ENCODE assay signal across 11 cellular contexts in genomic region chr6:34531580-34532201, GRCh38. TPM values are rescaled to one million over a fixed set of nuclear protein-coding genes. Genes with fewer than 3 reads are reported as not detected.
DNase-seq lines count a peak whose midpoint lies in the region; ATAC-seq and TF ChIP-seq lines count a peak whose summit lies in the region.
"Had no signal": no experiment of that assay in that cellular context is flagged by ENCODE, and none has a peak within 500 bp of the region (broad histone marks: within the 10 kb centered on the region; RNA-seq: fewer than 3 reads in every experiment).

No MANE protein-coding gene starts in this region.

- H3K36me3 Mint-ChIP-seq in Caco-2 (ENCODE audit: insufficient read depth, unreplicated experiment) = peaks cover 5% of the 10 kb centered on the region
- no peaks in the 10 kb centered on the region for H3K36me3 Mint-ChIP-seq in T-cell
- no peaks in the 10 kb centered on the region for H3K36me3 Mint-ChIP-seq in HFFc6 (ENCODE audit: low read depth)
- H3K36me3 Mint-ChIP-seq in stimulated activated effector memory CD8-positive, alpha-beta T cell treated with anti-CD3 and anti-CD28 coated beads, Interleukin-12 subunit alpha, Interleukin-12 subunit beta, amount 100 ng/mL, for 72 hours = no peaks in the 10 kb centered on the region

- no peaks in the 10 kb centered on the region for H3K4me1 Mint-ChIP-seq in Caco-2 (ENCODE audit: low read depth, unreplicated experiment)
- peaks cover 0 to 8% (median 7%) of the 10 kb centered on the region in 3 donors for H3K4me1 Mint-ChIP-seq in T-cell
- peaks cover 7% of the 10 kb centered on the region for H3K4me1 Mint-ChIP-seq in HFFc6 (ENCODE audit: low read depth)
- peaks cover 14% of the 10 kb centered on the region for H3K4me1 Mint-ChIP-seq in stimulated activated effector memory CD8-positive, alpha-beta T cell treated with anti-CD3 and anti-CD28 coated beads, Interleukin-12 subunit alpha, Interleukin-12 subunit beta, amount 100 ng/mL, for 72 hours

- H3K4me3 Mint-ChIP-seq in Caco-2 (ENCODE audit: unreplicated experiment) (no peak overlapping the region), T-cell (peak overlapping the region in 1 of 3 donors; percentile 50), HFFc6 (no peak overlapping the region)
- no peak overlapping the region for H3K4me3 Mint-ChIP-seq in stimulated activated effector memory CD8-positive, alpha-beta T cell treated with anti-CD3 and anti-CD28 coated beads, Interleukin-12 subunit alpha, Interleukin-12 subunit beta, amount 100 ng/mL, for 72 hours
- H3K4me3 Mint-ChIP-seq: central memory CD8-positive, alpha-beta T cell had no signal

- H3K36me3 ChIP-seq in Caco-2 (ENCODE audit: control insufficient read depth, insufficient read depth, low read length) (no peaks in the 10 kb centered on the region), psoas muscle (ENCODE audit: insufficient read depth in 1 of 2, low read depth in 1 of 2) (no peaks in the 10 kb centered on the region)
- H3K36me3 ChIP-seq: right lobe of liver, SJSA1 had no signal

- H3K27ac Mint-ChIP-seq in Caco-2 (ENCODE audit: unreplicated experiment) (no peak overlapping the region), T-cell (no peak overlapping the region), HFFc6 (no peak overlapping the region)
- H3K27ac Mint-ChIP-seq in stimulated activated effector memory CD8-positive, alpha-beta T cell treated with anti-CD3 and anti-CD28 coated beads, Interleukin-12 subunit alpha, Interleukin-12 subunit beta, amount 100 ng/mL, for 72 hours = no peak overlapping the region

- no TSS peak for BruUV-seq in Caco-2 (replicated peaks; lab: Mats Ljungman, UMichigan)

- peaks cover 9% of the 10 kb centered on the region; the same call in 1 of the 2 replicates for H3K4me1 ChIP-seq in Caco-2
- H3K4me1 ChIP-seq in psoas muscle = peaks cover 3% of the 10 kb centered on the region

- peak overlapping the region; percentile 72 for H3K27ac ChIP-seq in psoas muscle
- H3K27ac ChIP-seq: right lobe of liver, SJSA1 had no signal

- intact Hi-C loops in Caco-2 (cut with micrococcal nuclease; ENCODE audit: unreplicated experiment) = no loop called here
- intact Hi-C loops in psoas muscle (cut with DNase I) = no loop called here

- CTCF ChIA-PET in Caco-2 (lab: Charles Lee) = no interaction called here
- CTCF ChIA-PET in T-cell (lab: Charles Lee) = interaction anchor here (0.6 to 0.7 kb wide), 2 partner anchors 68 to 225 kb away, joined by 4 to 5 read pairs; no protein-coding TSS in a partner anchor

- H3K9me3 Mint-ChIP-seq in Caco-2 (ENCODE audit: unreplicated experiment) (no peaks in the 10 kb centered on the region), T-cell (no peaks in the 10 kb centered on the region), HFFc6 (no peaks in the 10 kb centered on the region)
- H3K9me3 Mint-ChIP-seq in stimulated activated effector memory CD8-positive, alpha-beta T cell treated with anti-CD3 and anti-CD28 coated beads, Interleukin-12 subunit alpha, Interleukin-12 subunit beta, amount 100 ng/mL, for 72 hours = no peaks in the 10 kb centered on the region
- H3K9me3 Mint-ChIP-seq: central memory CD8-positive, alpha-beta T cell had no signal

- H3K27me3 ChIP-seq in Caco-2 (replicated peaks; ENCODE audit: control insufficient read depth, insufficient read depth, low read length) (no peaks in the 10 kb centered on the region), psoas muscle (ENCODE audit: insufficient read depth in 3 of 3, low read length in 2 of 3) (no peaks in the 10 kb centered on the region)
- H3K27me3 ChIP-seq: right lobe of liver, SJSA1 had no signal

- H3K4me3 ChIP-seq in Caco-2 (ENCODE audit: low read depth, low read length) = no peak overlapping the region
- H3K4me3 ChIP-seq in psoas muscle = peak overlapping the region; percentile 47
- H3K4me3 ChIP-seq: right lobe of liver, SJSA1 had no signal

- H3K27me3 Mint-ChIP-seq in Caco-2 (ENCODE audit: insufficient read depth, unreplicated experiment) (no peaks in the 10 kb centered on the region), T-cell (peaks cover 0 to 2% of the 10 kb centered on the region in 2 donors), HFFc6 (ENCODE audit: insufficient read depth) (peaks cover 7% of the 10 kb centered on the region)
- H3K27me3 Mint-ChIP-seq: central memory CD8-positive, alpha-beta T cell had no signal

- POLR2A ChIA-PET in Caco-2 (lab: Charles Lee) = no interaction called here
- POLR2A ChIA-PET in T-cell (lab: Charles Lee) = interaction anchor here (0.6 kb wide), 2 partner anchors 69 to 295 kb away, joined by 3 read pairs; partner anchors contain the start of gene HMGA1 (in 1 of the 2)

- DNase-seq in Caco-2 = peak; percentile 16 to 46
- DNase-seq in T-cell = peak in 18 of 34 experiments; percentile 7 to 54 (median 21)
- peak; percentile 29 for DNase-seq in germinal center (ENCODE audit: low spot score)
- DNase-seq in psoas muscle = peak; percentile 55 to 93
- DNase-seq in HFFc6 = no peak
- no peak for DNase-seq in NCI-H526 treated with DMSO at 0.1 percent for 48 hours (lab: John Stamatoyannopoulos, UW)
- no peak for DNase-seq in T-helper 9 cell
- no peak for DNase-seq in stimulated activated effector memory CD8-positive, alpha-beta T cell treated with anti-CD3 and anti-CD28 coated beads, Interleukin-12 subunit alpha, Interleukin-12 subunit beta, amount 100 ng/mL, for 72 hours (ENCODE audit: low spot score in 2 of 2)
- DNase-seq: right lobe of liver had no signal

- peak in 1 of 4 experiments; percentile 71 for ATAC-seq in T-cell (replicated peaks in 1 of 4)
- peak; percentile 62 to 83 (median 80) for ATAC-seq in psoas muscle
- no peak for ATAC-seq in stimulated activated effector memory CD8-positive, alpha-beta T cell treated with anti-CD3 and anti-CD28 coated beads, Interleukin-12 subunit alpha, Interleukin-12 subunit beta, amount 100 ng/mL, for 72 hours

- H3K9me3 ChIP-seq in Caco-2 = no peaks in the 10 kb centered on the region
- no peaks in the 10 kb centered on the region for H3K9me3 ChIP-seq in psoas muscle
- H3K9me3 ChIP-seq: right lobe of liver, SJSA1 had no signal

- no peak for TF ChIP-seq CTCF in Caco-2 (IDR thresholded peaks at IDR 0.05; ENCODE audit: insufficient read depth in 1 of 2, low read depth in 1 of 2, low read length in 1 of 2, severe bottlenecking in 1 of 2, unreplicated experiment in 1 of 2)
- no peak for TF ChIP-seq CTCF in psoas muscle (IDR thresholded peaks at IDR 0.05)
- TF ChIP-seq CTCF in HFFc6 (IDR thresholded peaks at IDR 0.05) = no peak

- 66 to 83% (median 72%) methylated on average over 29 of the region's 29 CpGs for WGBS in psoas muscle, 3 donors

RNA-seq across cellular contexts. Expression of gene SPDEF, which starts 24.4 kb away (rescaled TPM):
- 0.67 and 0.77 TPM in 2 replicates for total RNA-seq in Caco-2 (2022)
- total RNA-seq in T-cell = under 1 TPM in 3 of 5 donors, not detected in 2; 0.15 to 0.35 (median 0.30) TPM
- total RNA-seq in psoas muscle = under 1 TPM in 2 of 4 donors, not detected in 2; 0.19 to 0.22 TPM
- under 1 TPM; 0.03 to 0.22 (median 0.21) TPM for polyA plus RNA-seq in psoas muscle
- total RNA-seq in HFFc6 (2021; fragmentation: NEBNext Ultra II Directional; extraction: Animal tissue kit (Norgen Biotek cat#: 25700)) = not detected
- total RNA-seq: right lobe of liver, SJSA1 had no signal

Comparison
In these comparisons a context has a peak if more than half of its experiments do, and no peak if none do; other contexts are left out.
1. DNase-seq: peak in Caco-2 (2 of 2), T-cell (18 of 34), germinal center (single experiment) and psoas muscle (2 of 2); none in HFFc6 (single experiment), NCI-H526 treated with DMSO at 0.1 percent for 48 hours (single experiment), T-helper 9 cell (single experiment) and stimulated activated effector memory CD8-positive, alpha-beta T cell treated with anti-CD3 and anti-CD28 coated beads, Interleukin-12 subunit alpha, Interleukin-12 subunit beta, amount 100 ng/mL, for 72 hours (0 of 2).